Comparison of ENCODE assay signal across 20 cellular contexts in the genomic region with DNA sequence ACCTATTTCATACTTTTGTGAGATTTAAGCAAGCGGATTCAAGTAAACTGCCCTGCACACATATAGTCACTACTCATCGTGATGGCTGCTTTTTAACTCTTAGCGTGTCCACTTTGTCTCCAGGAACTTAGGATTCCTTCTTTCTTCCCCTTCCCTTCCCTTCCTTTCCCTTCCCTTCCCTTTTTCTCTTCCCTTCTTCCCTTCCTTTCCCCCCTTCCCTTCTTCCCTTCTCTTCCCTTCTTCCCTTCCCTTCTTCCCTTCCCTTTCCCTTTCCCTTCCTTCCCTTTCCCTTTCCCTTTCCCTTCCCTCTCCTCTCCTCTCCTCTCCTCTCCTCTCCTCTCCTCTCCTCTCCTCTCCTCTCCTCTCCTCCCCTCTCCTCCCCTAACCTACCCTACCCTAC.
DNase-seq lines count a peak whose midpoint lies in the region; ATAC-seq and TF ChIP-seq lines count a peak whose summit lies in the region.
"Had no signal": no experiment of that assay in that cellular context is flagged by ENCODE, and none has a peak within 500 bp of the region (broad histone marks: within the 10 kb centered on the region; RNA-seq: fewer than 3 reads in every experiment).

No MANE protein-coding gene starts in this region.

- H3K9me3 ChIP-seq in HEK293 (ENCODE audit: control insufficient read depth, insufficient read depth, low read depth, low read length) (no peaks in the 10 kb centered on the region), WERI-Rb-1 (ENCODE audit: severe bottlenecking) (no peaks in the 10 kb centered on the region)
- H3K9me3 ChIP-seq: SJSA1 had no signal

- H3K36me3 ChIP-seq in HEK293 (ENCODE audit: control insufficient read depth in 2 of 2, insufficient read depth in 1 of 2, low read length in 2 of 2) (no peaks in the 10 kb centered on the region), WERI-Rb-1 (no peaks in the 10 kb centered on the region)
- H3K36me3 ChIP-seq: SJSA1 had no signal

- H3K27me3 Mint-ChIP-seq in activated CD4-positive, alpha-beta memory T cell treated with anti-CD3 and anti-CD28 coated beads, Interleukin-2, amount 10 ng/mL, durations not matched to agents 7 days and 5 days: no peaks in the 10 kb centered on the region
- no peaks in the 10 kb centered on the region for H3K27me3 Mint-ChIP-seq in activated CD4-positive, alpha-beta memory T cell treated with anti-CD3 and anti-CD28 coated beads for 36 hours
- peaks cover 12% of the 10 kb centered on the region for H3K27me3 Mint-ChIP-seq in WTC11 (ENCODE audit: low read depth)
- no peaks in the 10 kb centered on the region for H3K27me3 Mint-ChIP-seq in activated naive CD8-positive, alpha-beta T cell treated with anti-CD3 and anti-CD28 coated beads, Interleukin-2, amount 50 U/mL, for 24 hours
- no peaks in the 10 kb centered on the region for H3K27me3 Mint-ChIP-seq in activated T-cell treated with anti-CD3 and anti-CD28 coated beads, Interleukin-2, amount 50 U/mL, for 4 hours (ENCODE audit: low read depth)
- H3K27me3 Mint-ChIP-seq: CD4-positive, CD25-positive, alpha-beta regulatory T cell had no signal

- H3K4me3 Mint-ChIP-seq in activated CD4-positive, alpha-beta memory T cell treated with anti-CD3 and anti-CD28 coated beads, Interleukin-2, amount 10 ng/mL, durations not matched to agents 7 days and 5 days: no peak overlapping the region
- no peak overlapping the region for H3K4me3 Mint-ChIP-seq in activated CD4-positive, alpha-beta memory T cell treated with anti-CD3 and anti-CD28 coated beads for 36 hours
- no peak overlapping the region for H3K4me3 Mint-ChIP-seq in WTC11
- no peak overlapping the region for H3K4me3 Mint-ChIP-seq in activated naive CD8-positive, alpha-beta T cell treated with anti-CD3 and anti-CD28 coated beads, Interleukin-2, amount 50 U/mL, for 24 hours
- H3K4me3 Mint-ChIP-seq in activated T-cell treated with anti-CD3 and anti-CD28 coated beads, Interleukin-2, amount 50 U/mL, for 4 hours: no peak overlapping the region
- H3K4me3 Mint-ChIP-seq: CD4-positive, CD25-positive, alpha-beta regulatory T cell; H9 had no signal

- peak overlapping the region; percentile 63 for H3K27ac Mint-ChIP-seq in activated CD4-positive, alpha-beta memory T cell treated with anti-CD3 and anti-CD28 coated beads, Interleukin-2, amount 10 ng/mL, durations not matched to agents 7 days and 5 days
- H3K27ac Mint-ChIP-seq in activated CD4-positive, alpha-beta memory T cell treated with anti-CD3 and anti-CD28 coated beads for 36 hours: no peak overlapping the region
- no peak overlapping the region for H3K27ac Mint-ChIP-seq in WTC11
- H3K27ac Mint-ChIP-seq in activated naive CD8-positive, alpha-beta T cell treated with anti-CD3 and anti-CD28 coated beads, Interleukin-2, amount 50 U/mL, for 24 hours: peak overlapping the region; percentile 97
- H3K27ac Mint-ChIP-seq: H9 had no signal

- H3K4me3 ChIP-seq in HEK293 (ENCODE audit: low read depth, low read length): no peak overlapping the region
- H3K4me3 ChIP-seq in WERI-Rb-1 (ENCODE audit: low read depth, low read length): no peak overlapping the region
- H3K4me3 ChIP-seq: SJSA1 had no signal

- intact Hi-C loops in activated CD4-positive, alpha-beta memory T cell treated with anti-CD3 and anti-CD28 coated beads for 36 hours (cut with micrococcal nuclease): loop anchor here (5.0 kb wide), 1 partner anchor 42 kb away; no protein-coding TSS in a partner anchor

- H3K9me3 Mint-ChIP-seq in activated CD4-positive, alpha-beta memory T cell treated with anti-CD3 and anti-CD28 coated beads, Interleukin-2, amount 10 ng/mL, durations not matched to agents 7 days and 5 days: no peaks in the 10 kb centered on the region
- no peaks in the 10 kb centered on the region for H3K9me3 Mint-ChIP-seq in activated CD4-positive, alpha-beta memory T cell treated with anti-CD3 and anti-CD28 coated beads for 36 hours
- no peaks in the 10 kb centered on the region for H3K9me3 Mint-ChIP-seq in WTC11
- no peaks in the 10 kb centered on the region for H3K9me3 Mint-ChIP-seq in activated naive CD8-positive, alpha-beta T cell treated with anti-CD3 and anti-CD28 coated beads, Interleukin-2, amount 50 U/mL, for 24 hours
- no peaks in the 10 kb centered on the region for H3K9me3 Mint-ChIP-seq in activated T-cell treated with anti-CD3 and anti-CD28 coated beads, Interleukin-2, amount 50 U/mL, for 4 hours
- H3K9me3 Mint-ChIP-seq: CD4-positive, CD25-positive, alpha-beta regulatory T cell; H9 had no signal

- H3K27ac ChIP-seq in HEK293 (ENCODE audit: extremely low read depth, low read depth, low read length) (no peak overlapping the region), WERI-Rb-1 (no peak overlapping the region)
- H3K27ac ChIP-seq: KMS-11, SJSA1 had no signal

- no peak for ATAC-seq in WTC11
- no peak for ATAC-seq in activated naive CD8-positive, alpha-beta T cell treated with anti-CD3 and anti-CD28 coated beads, Interleukin-2, amount 50 U/mL, for 24 hours
- ATAC-seq in activated T-cell treated with anti-CD3 and anti-CD28 coated beads, Interleukin-2, amount 50 U/mL, for 4 hours: no peak
- ATAC-seq in HG03469 (IDR thresholded peaks at IDR 0.05; ENCODE audit: unreplicated experiment): no peak
- ATAC-seq: Right ventricle myocardium inferior had no signal

- DNase-seq in activated CD4-positive, alpha-beta memory T cell treated with anti-CD3 and anti-CD28 coated beads, Interleukin-2, amount 10 ng/mL, durations not matched to agents 7 days and 5 days: no peak
- DNase-seq in activated CD4-positive, alpha-beta memory T cell treated with anti-CD3 and anti-CD28 coated beads for 36 hours: no peak
- DNase-seq in WTC11 (ENCODE audit: low spot score): no peak
- no peak for DNase-seq in activated naive CD8-positive, alpha-beta T cell treated with anti-CD3 and anti-CD28 coated beads, Interleukin-2, amount 50 U/mL, for 24 hours
- no peak for DNase-seq in activated T-cell treated with anti-CD3 and anti-CD28 coated beads, Interleukin-2, amount 50 U/mL, for 4 hours
- DNase-seq in WERI-Rb-1: no peak
- DNase-seq: CD4-positive, CD25-positive, alpha-beta regulatory T cell; EL; GF-D8; H9; NCI-H1105; NCI-H2029 treated with DMSO at 0.1 percent for 48 hours; NCI-H2171 treated with DMSO at 0.1 percent for 48 hours; NCI-H524 treated with DMSO at 0.1 percent for 48 hours; NCI-H82 had no signal

- TF ChIP-seq CTCF in HEK293 (tag by site-specific recombination; IDR thresholded peaks at IDR 0.05) (no peak), WTC11 (IDR thresholded peaks at IDR 0.05) (no peak), WERI-Rb-1 (IDR thresholded peaks at IDR 0.05; ENCODE audit: low read depth, low read length) (no peak)

- POLR2A ChIA-PET in activated CD4-positive, alpha-beta memory T cell treated with anti-CD3 and anti-CD28 coated beads, Interleukin-2, amount 10 ng/mL, durations not matched to agents 7 days and 5 days (lab: Charles Lee): interaction anchor here (1.2 to 4.0 kb wide), 4 partner anchors 11 to 81 kb away, joined by 3 to 35 read pairs (median 26); a partner anchor contains a TSS
- POLR2A ChIA-PET in activated CD4-positive, alpha-beta memory T cell treated with anti-CD3 and anti-CD28 coated beads for 36 hours (lab: Charles Lee): interaction anchor here (2.8 kb wide), 1 partner anchor 16 kb away, joined by 15 read pairs; no protein-coding TSS in a partner anchor
- POLR2A ChIA-PET in HEK293 (lab: Yijun Ruan, JAX): no interaction called here
- POLR2A ChIA-PET in WTC11 (lab: Charles Lee): no interaction called here

- CTCF ChIA-PET in activated CD4-positive, alpha-beta memory T cell treated with anti-CD3 and anti-CD28 coated beads, Interleukin-2, amount 10 ng/mL, durations not matched to agents 7 days and 5 days (lab: Charles Lee): interaction anchor here (1.7 kb wide), 1 partner anchor 107 kb away, joined by 5 read pairs; no protein-coding TSS in a partner anchor
- CTCF ChIA-PET in activated CD4-positive, alpha-beta memory T cell treated with anti-CD3 and anti-CD28 coated beads for 36 hours (lab: Charles Lee): interaction anchor here (0.9 to 1.6 kb wide), 2 partner anchors 21 to 107 kb away, joined by 4 to 6 read pairs; no protein-coding TSS in a partner anchor
- CTCF ChIA-PET in HEK293 (lab: Yijun Ruan, JAX): interaction anchor here (0.6 kb wide), 1 partner anchor 108 kb away, joined by 3 read pairs; no protein-coding TSS in a partner anchor
- CTCF ChIA-PET in WTC11 (lab: Charles Lee): no interaction called here

- peaks cover 4% of the 10 kb centered on the region for H3K36me3 Mint-ChIP-seq in activated CD4-positive, alpha-beta memory T cell treated with anti-CD3 and anti-CD28 coated beads, Interleukin-2, amount 10 ng/mL, durations not matched to agents 7 days and 5 days (ENCODE audit: low read depth)
- no peaks in the 10 kb centered on the region for H3K36me3 Mint-ChIP-seq in activated CD4-positive, alpha-beta memory T cell treated with anti-CD3 and anti-CD28 coated beads for 36 hours
- H3K36me3 Mint-ChIP-seq in WTC11: no peaks in the 10 kb centered on the region
- peaks cover 2% of the 10 kb centered on the region for H3K36me3 Mint-ChIP-seq in activated naive CD8-positive, alpha-beta T cell treated with anti-CD3 and anti-CD28 coated beads, Interleukin-2, amount 50 U/mL, for 24 hours (ENCODE audit: low read depth)
- H3K36me3 Mint-ChIP-seq in activated T-cell treated with anti-CD3 and anti-CD28 coated beads, Interleukin-2, amount 50 U/mL, for 4 hours (ENCODE audit: insufficient read depth): no peaks in the 10 kb centered on the region
- H3K36me3 Mint-ChIP-seq: CD4-positive, CD25-positive, alpha-beta regulatory T cell had no signal

- H3K4me1 ChIP-seq in HEK293 (ENCODE audit: control insufficient read depth, insufficient read depth, low read length): peaks cover 4% of the 10 kb centered on the region

- H3K4me1 Mint-ChIP-seq in activated CD4-positive, alpha-beta memory T cell treated with anti-CD3 and anti-CD28 coated beads, Interleukin-2, amount 10 ng/mL, durations not matched to agents 7 days and 5 days: peaks cover 94% of the 10 kb centered on the region
- peaks cover 86% of the 10 kb centered on the region for H3K4me1 Mint-ChIP-seq in activated CD4-positive, alpha-beta memory T cell treated with anti-CD3 and anti-CD28 coated beads for 36 hours (ENCODE audit: low read depth)
- peaks cover 26% of the 10 kb centered on the region for H3K4me1 Mint-ChIP-seq in WTC11
- peaks cover 91% of the 10 kb centered on the region for H3K4me1 Mint-ChIP-seq in activated naive CD8-positive, alpha-beta T cell treated with anti-CD3 and anti-CD28 coated beads, Interleukin-2, amount 50 U/mL, for 24 hours
- peaks cover 63% of the 10 kb centered on the region for H3K4me1 Mint-ChIP-seq in activated T-cell treated with anti-CD3 and anti-CD28 coated beads, Interleukin-2, amount 50 U/mL, for 4 hours (ENCODE audit: low read depth)

- no peaks in the 10 kb centered on the region for H3K27me3 ChIP-seq in WERI-Rb-1 (ENCODE audit: insufficient read depth, low read depth, severe bottlenecking)
- H3K27me3 ChIP-seq: SJSA1 had no signal

TF ChIP-seq in HEK293, 187 proteins besides CTCF, POLR2A, EP300 and RAD21 (continues in another document):
- no peak; the same call in 1 of the 2 replicates for TF ChIP-seq SALL2 (tag by site-specific recombination; IDR thresholded peaks at IDR 0.05; ENCODE audit: borderline replicate concordance)

Comparison
In these comparisons a context has a peak if more than half of its experiments do, and no peak if none do; other contexts are left out.
1. H3K27ac Mint-ChIP-seq: peak in activated CD4-positive, alpha-beta memory T cell treated with anti-CD3 and anti-CD28 coated beads, Interleukin-2, amount 10 ng/mL, durations not matched to agents 7 days and 5 days (single experiment) and activated naive CD8-positive, alpha-beta T cell treated with anti-CD3 and anti-CD28 coated beads, Interleukin-2, amount 50 U/mL, for 24 hours (single experiment); none in activated CD4-positive, alpha-beta memory T cell treated with anti-CD3 and anti-CD28 coated beads for 36 hours (single experiment) and WTC11 (single experiment).
2. POLR2A ChIA-PET loops: an anchor here in activated CD4-positive, alpha-beta memory T cell treated with anti-CD3 and anti-CD28 coated beads, Interleukin-2, amount 10 ng/mL, durations not matched to agents 7 days and 5 days (1.2 to 4.0 kb wide) and activated CD4-positive, alpha-beta memory T cell treated with anti-CD3 and anti-CD28 coated beads for 36 hours (2.8 kb wide); none called in HEK293 and WTC11.